In the genomic region with DNA sequence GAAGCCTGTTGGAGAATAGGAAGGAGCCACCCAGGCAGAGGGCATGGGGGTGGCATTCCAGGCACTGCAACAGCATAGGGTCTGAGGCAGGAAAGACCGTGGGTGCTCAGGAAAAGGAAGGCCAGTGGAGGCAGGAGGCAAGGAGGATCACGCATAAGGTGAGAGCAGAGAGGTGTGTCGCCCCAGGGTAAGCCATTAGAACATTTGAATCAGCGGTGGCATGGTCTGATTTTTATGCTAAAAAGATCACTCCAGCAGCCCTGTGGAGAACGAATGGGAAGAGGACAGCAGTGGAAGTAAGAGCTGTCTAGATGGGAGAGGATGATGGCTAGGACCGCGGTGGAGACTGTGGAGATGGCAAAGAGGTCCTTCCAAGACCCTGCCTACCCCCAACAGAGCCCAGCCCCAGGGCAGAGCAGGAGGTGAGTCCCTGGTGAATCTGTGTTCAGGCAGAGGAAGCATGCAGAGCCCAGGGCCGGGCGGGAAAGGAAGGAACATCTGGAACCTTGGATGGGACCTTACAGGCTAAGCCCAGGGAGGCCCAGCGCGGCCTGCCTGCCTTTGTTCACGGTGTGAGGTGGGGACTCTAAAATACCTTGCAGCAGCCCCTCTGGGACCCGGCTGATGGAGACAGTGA, we compare ENCODE assay signal across 19 cellular contexts. TPM values are rescaled to one million over a fixed set of nuclear protein-coding genes. Genes with fewer than 3 reads are reported as not detected.
DNase-seq lines count a peak whose midpoint lies in the region; ATAC-seq and TF ChIP-seq lines count a peak whose summit lies in the region.
"Had no signal": no experiment of that assay in that cellular context is flagged by ENCODE, and none has a peak within 500 bp of the region (broad histone marks: within the 10 kb centered on the region; RNA-seq: fewer than 3 reads in every experiment).

No MANE protein-coding gene starts in this region.

- peak overlapping the region; percentile 29 for H3K23ac ChIP-seq in mesendoderm (ENCODE audit: low read length)

- no peaks in the 10 kb centered on the region for H3K9me3 ChIP-seq in endodermal cell (ENCODE audit: control insufficient read depth, low read length)
- no peaks in the 10 kb centered on the region for H3K9me3 ChIP-seq in suprapubic skin
- H3K9me3 ChIP-seq: BLaER1 treated with 17β-estradiol and CSF1 and Interleukin-3, amounts not matched to agents 10 nM and 100 nM; HAP-1 had no signal

- TF ChIP-seq POLR2A in suprapubic skin (IDR thresholded peaks at IDR 0.05) = no peak

- H3K4me1 Mint-ChIP-seq in activated naive CD8-positive, alpha-beta T cell treated with anti-CD3 and anti-CD28 coated beads, Interleukin-2, amount 10 ng/mL, durations not matched to agents 7 days and 5 days = peaks cover 32% of the 10 kb centered on the region
- peaks cover 30% of the 10 kb centered on the region for H3K4me1 Mint-ChIP-seq in activated naive CD8-positive, alpha-beta T cell treated with anti-CD3 and anti-CD28 coated beads, Interleukin-2, amount 50 U/mL, for 24 hours
- no peaks in the 10 kb centered on the region for H3K4me1 Mint-ChIP-seq in endodermal cell
- peaks cover 22% of the 10 kb centered on the region for H3K4me1 Mint-ChIP-seq in stimulated activated effector memory CD8-positive, alpha-beta T cell treated with anti-CD3 and anti-CD28 coated beads, Interleukin-12 subunit alpha, Interleukin-12 subunit beta, amount 100 ng/mL, for 72 hours

- H2BK120ac ChIP-seq in mesendoderm (ENCODE audit: low read depth, low read length) = no peak overlapping the region

- H2AK5ac ChIP-seq in mesendoderm (ENCODE audit: low read length) = no peak overlapping the region

- H3K27ac Mint-ChIP-seq in activated naive CD8-positive, alpha-beta T cell treated with anti-CD3 and anti-CD28 coated beads, Interleukin-2, amount 10 ng/mL, durations not matched to agents 7 days and 5 days = peak overlapping the region; percentile 68
- H3K27ac Mint-ChIP-seq in activated naive CD8-positive, alpha-beta T cell treated with anti-CD3 and anti-CD28 coated beads, Interleukin-2, amount 50 U/mL, for 24 hours = no peak overlapping the region
- no peak overlapping the region for H3K27ac Mint-ChIP-seq in endodermal cell
- H3K27ac Mint-ChIP-seq in stimulated activated effector memory CD8-positive, alpha-beta T cell treated with anti-CD3 and anti-CD28 coated beads, Interleukin-12 subunit alpha, Interleukin-12 subunit beta, amount 100 ng/mL, for 72 hours = peak overlapping the region; percentile 6
- H3K27ac Mint-ChIP-seq: CD4-positive, CD25-positive, alpha-beta regulatory T cell; HFFc6 had no signal

- POLR2A ChIA-PET in activated naive CD8-positive, alpha-beta T cell treated with anti-CD3 and anti-CD28 coated beads, Interleukin-2, amount 10 ng/mL, durations not matched to agents 7 days and 5 days (lab: Charles Lee) = interaction anchor here (0.9 to 2.5 kb wide), 2 partner anchors 27 to 91 kb away, joined by 4 to 10 read pairs; a partner anchor contains a TSS

- WGBS in endodermal cell (ENCODE audit: insufficient coverage in 1 of 2, insufficient read length in 1 of 2), 2 experiments = 82 to 90% methylated on average over 4 to 13 of the region's 13 CpGs
- no CpG with 5 or more reads among the region's 13 CpGs for WGBS in mesendoderm (ENCODE audit: extremely low coverage, insufficient coverage, low lambda C conversion rate)
- 84% methylated on average over 13 of the region's 13 CpGs for WGBS in suprapubic skin

- no peaks in the 10 kb centered on the region for H3K4me1 ChIP-seq in endodermal cell (ENCODE audit: control insufficient read depth, insufficient read depth, low read length)
- H3K4me1 ChIP-seq in mesendoderm (ENCODE audit: control insufficient read depth, low read depth, low read length) = no peaks in the 10 kb centered on the region
- peaks cover 19% of the 10 kb centered on the region for H3K4me1 ChIP-seq in suprapubic skin
- H3K4me1 ChIP-seq: HAP-1 had no signal

- TF ChIP-seq CTCF in endodermal cell (conservative IDR thresholded peaks at IDR 0.05) (no peak), suprapubic skin (IDR thresholded peaks at IDR 0.05) (no peak)

- no peak overlapping the region for H3K4me3 ChIP-seq in endodermal cell (ENCODE audit: low read length)
- H3K4me3 ChIP-seq in mesendoderm (ENCODE audit: low read length) = no peak overlapping the region
- no peak overlapping the region for H3K4me3 ChIP-seq in suprapubic skin
- H3K4me3 ChIP-seq: BLaER1 treated with 17β-estradiol and CSF1 and Interleukin-3, amounts not matched to agents 10 nM and 100 nM; GM12878; HAP-1 had no signal

- no peaks in the 10 kb centered on the region for H3K36me3 Mint-ChIP-seq in activated naive CD8-positive, alpha-beta T cell treated with anti-CD3 and anti-CD28 coated beads, Interleukin-2, amount 10 ng/mL, durations not matched to agents 7 days and 5 days
- no peaks in the 10 kb centered on the region for H3K36me3 Mint-ChIP-seq in activated naive CD8-positive, alpha-beta T cell treated with anti-CD3 and anti-CD28 coated beads, Interleukin-2, amount 50 U/mL, for 24 hours (ENCODE audit: low read depth)
- H3K36me3 Mint-ChIP-seq in endodermal cell (ENCODE audit: low read depth) = no peaks in the 10 kb centered on the region
- no peaks in the 10 kb centered on the region for H3K36me3 Mint-ChIP-seq in stimulated activated effector memory CD8-positive, alpha-beta T cell treated with anti-CD3 and anti-CD28 coated beads, Interleukin-12 subunit alpha, Interleukin-12 subunit beta, amount 100 ng/mL, for 72 hours
- H3K36me3 Mint-ChIP-seq: CD4-positive, CD25-positive, alpha-beta regulatory T cell had no signal

- no peak overlapping the region for H4K5ac ChIP-seq in mesendoderm (ENCODE audit: low read length)

- no peaks in the 10 kb centered on the region for H3K36me3 ChIP-seq in endodermal cell (ENCODE audit: control insufficient read depth, insufficient read depth, low read length)
- no peaks in the 10 kb centered on the region for H3K36me3 ChIP-seq in mesendoderm (ENCODE audit: control insufficient read depth, insufficient read depth, low read length)
- no peaks in the 10 kb centered on the region for H3K36me3 ChIP-seq in suprapubic skin
- H3K36me3 ChIP-seq: BLaER1 treated with 17β-estradiol and CSF1 and Interleukin-3, amounts not matched to agents 10 nM and 100 nM; HAP-1 had no signal

- no peak overlapping the region for H3K18ac ChIP-seq in mesendoderm (ENCODE audit: low read length)

- ATAC-seq in activated naive CD8-positive, alpha-beta T cell treated with anti-CD3 and anti-CD28 coated beads, Interleukin-2, amount 10 ng/mL, durations not matched to agents 7 days and 5 days (ENCODE audit: low read depth) = no peak
- ATAC-seq in activated naive CD8-positive, alpha-beta T cell treated with anti-CD3 and anti-CD28 coated beads, Interleukin-2, amount 50 U/mL, for 24 hours = no peak
- no peak for ATAC-seq in stimulated activated effector memory CD8-positive, alpha-beta T cell treated with anti-CD3 and anti-CD28 coated beads, Interleukin-12 subunit alpha, Interleukin-12 subunit beta, amount 100 ng/mL, for 72 hours
- ATAC-seq in GM21786 (IDR thresholded peaks at IDR 0.05; ENCODE audit: unreplicated experiment) = no peak
- ATAC-seq: GM12878 had no signal

- no peaks in the 10 kb centered on the region for H3K79me2 ChIP-seq in mesendoderm (ENCODE audit: control insufficient read depth, insufficient read depth, low read length)

- H3K9ac ChIP-seq in endodermal cell (ENCODE audit: extremely low read depth, low read length, poor library complexity, severe bottlenecking) (no peak overlapping the region), mesendoderm (ENCODE audit: low read length) (no peak overlapping the region)
- H3K9ac ChIP-seq: BLaER1 treated with 17β-estradiol and CSF1 and Interleukin-3, amounts not matched to agents 10 nM and 100 nM had no signal

- H3K27ac ChIP-seq in endodermal cell (ENCODE audit: low read depth, low read length) (no peak overlapping the region), mesendoderm (ENCODE audit: low read depth, low read length) (no peak overlapping the region), suprapubic skin (no peak overlapping the region)
- H3K27ac ChIP-seq: BLaER1 treated with 17β-estradiol and CSF1 and Interleukin-3, amounts not matched to agents 10 nM and 100 nM; HL-60 had no signal

- H3K79me1 ChIP-seq in mesendoderm (ENCODE audit: low read length) = no peaks in the 10 kb centered on the region

- no peak overlapping the region for H3K4ac ChIP-seq in mesendoderm (ENCODE audit: low read depth, low read length)

- TF ChIP-seq EP300 in suprapubic skin (IDR thresholded peaks at IDR 0.05) = no peak

- H3K27me3 ChIP-seq in endodermal cell (ENCODE audit: control insufficient read depth, insufficient read depth, low read length, poor library complexity, severe bottlenecking) (peaks cover 92% of the 10 kb centered on the region), mesendoderm (ENCODE audit: insufficient read depth, low read length, poor library complexity) (peaks cover 20% of the 10 kb centered on the region), suprapubic skin (peaks cover 45% of the 10 kb centered on the region)

- H3K4me3 Mint-ChIP-seq in activated naive CD8-positive, alpha-beta T cell treated with anti-CD3 and anti-CD28 coated beads, Interleukin-2, amount 10 ng/mL, durations not matched to agents 7 days and 5 days = no peak overlapping the region
- no peak overlapping the region for H3K4me3 Mint-ChIP-seq in activated naive CD8-positive, alpha-beta T cell treated with anti-CD3 and anti-CD28 coated beads, Interleukin-2, amount 50 U/mL, for 24 hours
- H3K4me3 Mint-ChIP-seq in endodermal cell = no peak overlapping the region
- H3K4me3 Mint-ChIP-seq in stimulated activated effector memory CD8-positive, alpha-beta T cell treated with anti-CD3 and anti-CD28 coated beads, Interleukin-12 subunit alpha, Interleukin-12 subunit beta, amount 100 ng/mL, for 72 hours = no peak overlapping the region
- H3K4me3 Mint-ChIP-seq: CD4-positive, CD25-positive, alpha-beta regulatory T cell; HFFc6 had no signal

- no peak overlapping the region for H3K4me2 ChIP-seq in mesendoderm (ENCODE audit: low read length)
- H3K4me2 ChIP-seq: BLaER1 treated with 17β-estradiol and CSF1 and Interleukin-3, amounts not matched to agents 10 nM and 100 nM had no signal

- no peak for DNase-seq in activated naive CD8-positive, alpha-beta T cell treated with anti-CD3 and anti-CD28 coated beads, Interleukin-2, amount 10 ng/mL, durations not matched to agents 7 days and 5 days
- DNase-seq in activated naive CD8-positive, alpha-beta T cell treated with anti-CD3 and anti-CD28 coated beads, Interleukin-2, amount 50 U/mL, for 24 hours = no peak
- DNase-seq in endodermal cell = peak; percentile 43
- DNase-seq in mesendoderm = no peak
- no peak for DNase-seq in stimulated activated effector memory CD8-positive, alpha-beta T cell treated with anti-CD3 and anti-CD28 coated beads, Interleukin-12 subunit alpha, Interleukin-12 subunit beta, amount 100 ng/mL, for 72 hours (ENCODE audit: low spot score in 2 of 2)
- no peak for DNase-seq in suprapubic skin (ENCODE audit: low spot score in 2 of 2)
- no peak for DNase-seq in NCI-H2107 (lab: John Stamatoyannopoulos, UW)
- DNase-seq: ACHN; CD4-positive, CD25-positive, alpha-beta regulatory T cell; DMS 273 treated with DMSO at 0.1 percent for 48 hours; GOT3; HFFc6 had no signal

- H4K8ac ChIP-seq in mesendoderm (ENCODE audit: low read depth, low read length) = no peak overlapping the region

- H2BK5ac ChIP-seq in mesendoderm (ENCODE audit: low read length) = no peak overlapping the region

- no peak overlapping the region for H3K56ac ChIP-seq in mesendoderm (ENCODE audit: low read length)

- peaks cover 44% of the 10 kb centered on the region for H3K27me3 Mint-ChIP-seq in activated naive CD8-positive, alpha-beta T cell treated with anti-CD3 and anti-CD28 coated beads, Interleukin-2, amount 10 ng/mL, durations not matched to agents 7 days and 5 days
- peaks cover 50% of the 10 kb centered on the region for H3K27me3 Mint-ChIP-seq in activated naive CD8-positive, alpha-beta T cell treated with anti-CD3 and anti-CD28 coated beads, Interleukin-2, amount 50 U/mL, for 24 hours
- peaks cover 97% of the 10 kb centered on the region for H3K27me3 Mint-ChIP-seq in endodermal cell (ENCODE audit: insufficient read depth)

- no peaks in the 10 kb centered on the region for H3K9me3 Mint-ChIP-seq in activated naive CD8-positive, alpha-beta T cell treated with anti-CD3 and anti-CD28 coated beads, Interleukin-2, amount 10 ng/mL, durations not matched to agents 7 days and 5 days
- no peaks in the 10 kb centered on the region for H3K9me3 Mint-ChIP-seq in activated naive CD8-positive, alpha-beta T cell treated with anti-CD3 and anti-CD28 coated beads, Interleukin-2, amount 50 U/mL, for 24 hours
- H3K9me3 Mint-ChIP-seq in endodermal cell = peaks cover 10% of the 10 kb centered on the region
- H3K9me3 Mint-ChIP-seq in stimulated activated effector memory CD8-positive, alpha-beta T cell treated with anti-CD3 and anti-CD28 coated beads, Interleukin-12 subunit alpha, Interleukin-12 subunit beta, amount 100 ng/mL, for 72 hours = no peaks in the 10 kb centered on the region
- H3K9me3 Mint-ChIP-seq: CD4-positive, CD25-positive, alpha-beta regulatory T cell; HFFc6 had no signal

- H2BK15ac ChIP-seq in mesendoderm (replicated peaks; ENCODE audit: low read depth) = no peak overlapping the region

RNA-seq across cellular contexts. Expression of a gene that starts 7.8 kb away (rescaled TPM):
- total RNA-seq in activated naive CD8-positive, alpha-beta T cell treated with anti-CD3 and anti-CD28 coated beads, Interleukin-2, amount 10 ng/mL, durations not matched to agents 7 days and 5 days = not detected
- total RNA-seq in endodermal cell = not detected
- polyA plus RNA-seq in endodermal cell (2013, experiment 1 of 2) = not detected
- polyA plus RNA-seq in endodermal cell (2013, experiment 2 of 2) = not detected
- polyA plus RNA-seq in mesendoderm (2013, experiment 1 of 2) = 0.08 TPM
- polyA plus RNA-seq in mesendoderm (2013, experiment 2 of 2) = 0.15 TPM
- total RNA-seq in suprapubic skin = under 1 TPM in 2 of 4 donors, not detected in 2; 0.19 to 0.23 TPM
- total RNA-seq: A172, G401, GM12878, HFFc6 had no signal

RNA-seq across cellular contexts. Expression of a gene that starts 27.2 kb away (rescaled TPM):
- total RNA-seq in activated naive CD8-positive, alpha-beta T cell treated with anti-CD3 and anti-CD28 coated beads, Interleukin-2, amount 10 ng/mL, durations not matched to agents 7 days and 5 days = 10 to 100 TPM; 23.0 to 26.5 TPM
- total RNA-seq in endodermal cell (10 to 100 TPM; 31.8 to 32.2 TPM), suprapubic skin (10 to 100 TPM; 11.0 to 25.1 (median 17.2) TPM)
- polyA plus RNA-seq in endodermal cell (2013, experiment 1 of 2) = 36.8 TPM
- 30.9 TPM for polyA plus RNA-seq in endodermal cell (2013, experiment 2 of 2)
- 8.1 TPM for polyA plus RNA-seq in mesendoderm (2013, experiment 1 of 2)
- polyA plus RNA-seq in mesendoderm (2013, experiment 2 of 2) = 9.0 TPM

RNA-seq across cellular contexts. Expression of a gene that starts 34.5 kb away (rescaled TPM):
- not detected for total RNA-seq in activated naive CD8-positive, alpha-beta T cell treated with anti-CD3 and anti-CD28 coated beads, Interleukin-2, amount 10 ng/mL, durations not matched to agents 7 days and 5 days
- total RNA-seq in endodermal cell = not detected
- polyA plus RNA-seq in endodermal cell (2013, experiment 1 of 2) = not detected
- polyA plus RNA-seq in endodermal cell (2013, experiment 2 of 2) = not detected
- polyA plus RNA-seq in mesendoderm (2013, experiment 1 of 2) = 0.03 TPM
- polyA plus RNA-seq in mesendoderm (2013, experiment 2 of 2) = 0.08 TPM
- total RNA-seq in suprapubic skin = not detected
- total RNA-seq: A172; CD4-positive, CD25-positive, alpha-beta regulatory T cell; G401; HFFc6 had no signal

RNA-seq across cellular contexts. Expression of a gene that starts 53.7 kb away (rescaled TPM):
- not detected for total RNA-seq in activated naive CD8-positive, alpha-beta T cell treated with anti-CD3 and anti-CD28 coated beads, Interleukin-2, amount 10 ng/mL, durations not matched to agents 7 days and 5 days
- total RNA-seq in endodermal cell (not detected), suprapubic skin (under 1 TPM in 1 of 4 donors, not detected in 3; 0.25 TPM)
- not detected for polyA plus RNA-seq in endodermal cell (2013, experiment 1 of 2)
- polyA plus RNA-seq in endodermal cell (2013, experiment 2 of 2) = not detected
- polyA plus RNA-seq in mesendoderm (2013, experiment 1 of 2) = 0.01 TPM
- not detected for polyA plus RNA-seq in mesendoderm (2013, experiment 2 of 2)
- total RNA-seq: A172; CD4-positive, CD25-positive, alpha-beta regulatory T cell; G401; GM12878; HFFc6 had no signal
- polyA plus RNA-seq: CD4-positive, CD25-positive, alpha-beta regulatory T cell had no signal

Comparison
In these comparisons a context has a peak if more than half of its experiments do, and no peak if none do; other contexts are left out.
1. H3K27ac Mint-ChIP-seq: peak in activated naive CD8-positive, alpha-beta T cell treated with anti-CD3 and anti-CD28 coated beads, Interleukin-2, amount 10 ng/mL, durations not matched to agents 7 days and 5 days (single experiment) and stimulated activated effector memory CD8-positive, alpha-beta T cell treated with anti-CD3 and anti-CD28 coated beads, Interleukin-12 subunit alpha, Interleukin-12 subunit beta, amount 100 ng/mL, for 72 hours (single experiment); none in activated naive CD8-positive, alpha-beta T cell treated with anti-CD3 and anti-CD28 coated beads, Interleukin-2, amount 50 U/mL, for 24 hours (single experiment) and endodermal cell (single experiment).